ENCODE assay signal across 2 cellular contexts in the genomic region with DNA sequence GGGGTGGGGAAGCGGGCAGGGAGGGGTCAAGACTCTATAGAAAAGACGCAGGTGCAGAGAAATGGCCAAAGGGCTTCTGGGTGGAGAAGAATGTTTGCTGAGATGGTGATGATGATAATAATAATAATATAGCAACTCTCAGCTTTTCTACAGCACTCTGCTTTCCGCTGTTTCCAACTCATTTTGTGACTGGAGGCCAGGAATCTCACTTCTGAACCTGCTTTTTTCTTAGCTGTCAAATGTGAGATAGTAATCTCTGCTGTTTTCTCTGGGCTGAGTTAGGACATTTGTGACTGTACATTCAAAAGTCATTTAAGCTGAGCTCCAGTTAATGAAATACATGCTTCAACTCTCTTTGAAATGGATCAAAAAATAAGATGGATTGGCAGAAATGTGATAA.
TF ChIP-seq lines count a peak whose summit lies in the region.

No MANE protein-coding gene starts in this region.

TF ChIP-seq in IMR-90, 13 proteins besides CTCF, POLR2A, EP300 and RAD21 (continued from another document):
- TF ChIP-seq, protein P1, sequence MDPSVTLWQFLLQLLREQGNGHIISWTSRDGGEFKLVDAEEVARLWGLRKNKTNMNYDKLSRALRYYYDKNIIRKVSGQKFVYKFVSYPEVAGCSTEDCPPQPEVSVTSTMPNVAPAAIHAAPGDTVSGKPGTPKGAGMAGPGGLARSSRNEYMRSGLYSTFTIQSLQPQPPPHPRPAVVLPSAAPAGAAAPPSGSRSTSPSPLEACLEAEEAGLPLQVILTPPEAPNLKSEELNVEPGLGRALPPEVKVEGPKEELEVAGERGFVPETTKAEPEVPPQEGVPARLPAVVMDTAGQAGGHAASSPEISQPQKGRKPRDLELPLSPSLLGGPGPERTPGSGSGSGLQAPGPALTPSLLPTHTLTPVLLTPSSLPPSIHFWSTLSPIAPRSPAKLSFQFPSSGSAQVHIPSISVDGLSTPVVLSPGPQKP (IDR thresholded peaks at IDR 0.05; ENCODE audit: borderline replicate concordance, low read depth, low read length) = no peak
- no peak for TF ChIP-seq MXI1 (IDR thresholded peaks at IDR 0.05; ENCODE audit: borderline replicate concordance, low read depth, low read length)
- no peak for TF ChIP-seq RCOR1 (IDR thresholded peaks at IDR 0.05; ENCODE audit: insufficient replicate concordance, low read length)
- TF ChIP-seq, protein P2, sequence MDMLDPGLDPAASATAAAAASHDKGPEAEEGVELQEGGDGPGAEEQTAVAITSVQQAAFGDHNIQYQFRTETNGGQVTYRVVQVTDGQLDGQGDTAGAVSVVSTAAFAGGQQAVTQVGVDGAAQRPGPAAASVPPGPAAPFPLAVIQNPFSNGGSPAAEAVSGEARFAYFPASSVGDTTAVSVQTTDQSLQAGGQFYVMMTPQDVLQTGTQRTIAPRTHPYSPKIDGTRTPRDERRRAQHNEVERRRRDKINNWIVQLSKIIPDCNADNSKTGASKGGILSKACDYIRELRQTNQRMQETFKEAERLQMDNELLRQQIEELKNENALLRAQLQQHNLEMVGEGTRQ (IDR thresholded peaks at IDR 0.05; ENCODE audit: low read depth, low read length) = no peak
- TF ChIP-seq BHLHE40 (IDR thresholded peaks at IDR 0.05; ENCODE audit: low read depth, low read length) = no peak
- no peak for TF ChIP-seq RFX5 (IDR thresholded peaks at IDR 0.05; ENCODE audit: low read depth, low read length)
- no peak for TF ChIP-seq CEBPB (IDR thresholded peaks at IDR 0.05; ENCODE audit: low read depth, low read length)
- no peak for TF ChIP-seq FOS (IDR thresholded peaks at IDR 0.05; ENCODE audit: low read depth, low read length)
- no peak for TF ChIP-seq MAFK (IDR thresholded peaks at IDR 0.05; ENCODE audit: low read depth, low read length)
- TF ChIP-seq SMC3 (IDR thresholded peaks at IDR 0.05; ENCODE audit: low read depth, low read length) = no peak
TF ChIP-seq in IMR-90: peak in this region for 0.

TF ChIP-seq in neural cell, 6 proteins besides CTCF, POLR2A, EP300 and RAD21 (continued from another document):
- TF ChIP-seq, protein P3, sequence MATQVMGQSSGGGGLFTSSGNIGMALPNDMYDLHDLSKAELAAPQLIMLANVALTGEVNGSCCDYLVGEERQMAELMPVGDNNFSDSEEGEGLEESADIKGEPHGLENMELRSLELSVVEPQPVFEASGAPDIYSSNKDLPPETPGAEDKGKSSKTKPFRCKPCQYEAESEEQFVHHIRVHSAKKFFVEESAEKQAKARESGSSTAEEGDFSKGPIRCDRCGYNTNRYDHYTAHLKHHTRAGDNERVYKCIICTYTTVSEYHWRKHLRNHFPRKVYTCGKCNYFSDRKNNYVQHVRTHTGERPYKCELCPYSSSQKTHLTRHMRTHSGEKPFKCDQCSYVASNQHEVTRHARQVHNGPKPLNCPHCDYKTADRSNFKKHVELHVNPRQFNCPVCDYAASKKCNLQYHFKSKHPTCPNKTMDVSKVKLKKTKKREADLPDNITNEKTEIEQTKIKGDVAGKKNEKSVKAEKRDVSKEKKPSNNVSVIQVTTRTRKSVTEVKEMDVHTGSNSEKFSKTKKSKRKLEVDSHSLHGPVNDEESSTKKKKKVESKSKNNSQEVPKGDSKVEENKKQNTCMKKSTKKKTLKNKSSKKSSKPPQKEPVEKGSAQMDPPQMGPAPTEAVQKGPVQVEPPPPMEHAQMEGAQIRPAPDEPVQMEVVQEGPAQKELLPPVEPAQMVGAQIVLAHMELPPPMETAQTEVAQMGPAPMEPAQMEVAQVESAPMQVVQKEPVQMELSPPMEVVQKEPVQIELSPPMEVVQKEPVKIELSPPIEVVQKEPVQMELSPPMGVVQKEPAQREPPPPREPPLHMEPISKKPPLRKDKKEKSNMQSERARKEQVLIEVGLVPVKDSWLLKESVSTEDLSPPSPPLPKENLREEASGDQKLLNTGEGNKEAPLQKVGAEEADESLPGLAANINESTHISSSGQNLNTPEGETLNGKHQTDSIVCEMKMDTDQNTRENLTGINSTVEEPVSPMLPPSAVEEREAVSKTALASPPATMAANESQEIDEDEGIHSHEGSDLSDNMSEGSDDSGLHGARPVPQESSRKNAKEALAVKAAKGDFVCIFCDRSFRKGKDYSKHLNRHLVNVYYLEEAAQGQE (IDR thresholded peaks at IDR 0.05; ENCODE audit: borderline replicate concordance) = no peak
